ENCODE assay signal across 24 cellular contexts in genomic region chr2:12240216-12240615, GRCh38.
"Had no signal": no experiment of that assay in that cellular context is flagged by ENCODE, and none has a peak within 500 bp of the region (broad histone marks: within the 10 kb centered on the region; RNA-seq: fewer than 3 reads in every experiment).

No MANE protein-coding gene starts in this region.

- H3K4me2 ChIP-seq: smooth muscle cell had no signal

- H3K36me3 ChIP-seq: left lung, ovary, right atrium auricular region, right lobe of liver, tibial nerve, uterus had no signal

- H3K27ac ChIP-seq: left lung, ovary, right atrium auricular region, right lobe of liver, tibial nerve, uterus had no signal

- H3K4me3 ChIP-seq: left lung, lung, ovary, right atrium auricular region, right lobe of liver, smooth muscle cell, tibial nerve, uterus had no signal

- FAIRE-seq: islet of Langerhans, kidney had no signal

- ATAC-seq: left colon; left lung; natural killer cell; right lobe of liver; stimulated activated memory B cell treated with anti-CD40 and anti-IgM and Interleukin-4, amounts not matched to agents 10 μg/mL and 1 μg/mL and 100 μg/mL, for 72 hours; stimulated activated naive CD8-positive, alpha-beta T cell treated with anti-CD3 and anti-CD28 coated beads, Interleukin-15, amount 100 ng/mL, for 72 hours had no signal

- H3K27me3 ChIP-seq: left lung, ovary, right atrium auricular region, right lobe of liver, tibial nerve, uterus had no signal

- H3K4me1 ChIP-seq: left lung, right lobe of liver, tibial nerve had no signal

- H3K9me3 ChIP-seq: left lung, ovary, right atrium auricular region, right lobe of liver, tibial nerve, uterus had no signal

- DNase-seq: immature natural killer cell; kidney; left colon; left lung; mesendoderm; naive B cell; natural killer cell; nephron progenitor cell; ovary; right lobe of liver; stimulated activated CD4-positive, alpha-beta T cell treated with anti-CD3 and anti-CD28 coated beads, Interleukin-1b, Interleukin-23, amount 100 ng/mL, for 48 hours; stimulated activated CD4-positive, alpha-beta T cell treated with anti-CD3 and anti-CD28 coated beads, Interleukin-2, amount 100 ng/mL, for 48 hours; stimulated activated CD4-positive, alpha-beta T cell treated with anti-CD3 and anti-CD28 coated beads, Interleukin-4, amount 100 ng/mL, for 4 hours; stimulated activated CD8-positive, alpha-beta memory T cell treated with anti-CD3 and anti-CD28 coated beads, Interleukin-4, amount 100 ng/mL, for 48 hours; stimulated activated naive CD4-positive, alpha-beta T cell treated with Interleukin-2 at 50 U/mL for 16 hours; stimulated activated naive CD8-positive, alpha-beta T cell treated with anti-CD3 and anti-CD28 coated beads, Interleukin-15, amount 100 ng/mL, for 72 hours; substantia nigra; uterus had no signal
